27 cellular contexts compared by ENCODE assay signal in genomic region chr1:59302297-59302696, GRCh38.
"Had no signal": no experiment of that assay in that cellular context is flagged by ENCODE, and none has a peak within 500 bp of the region (broad histone marks: within the 10 kb centered on the region; RNA-seq: fewer than 3 reads in every experiment).

No MANE protein-coding gene starts in this region.

- H3K36me3 ChIP-seq: suprapubic skin, thoracic aorta, thyroid gland, tibial artery, transverse colon, upper lobe of left lung, upper lobe of right lung, uterus, vagina had no signal

- FAIRE-seq: urothelium cell line had no signal

- DNase-seq: stimulated activated CD4-positive, alpha-beta T cell treated with anti-CD3 and anti-CD28 coated beads, Interleukin-2, amount 100 ng/mL, for 48 hours; stimulated activated CD4-positive, alpha-beta T cell treated with anti-CD3 and anti-CD28 coated beads, Interleukin-4, amount 100 ng/mL, for 1 hour; stimulated activated CD4-positive, alpha-beta T cell treated with anti-CD3 and anti-CD28 coated beads, Interleukin-4, amount 100 ng/mL, for 24 hours; stimulated activated CD4-positive, alpha-beta T cell treated with anti-CD3 and anti-CD28 coated beads, Interleukin-4, amount 100 ng/mL, for 4 hours; stimulated activated CD8-positive, alpha-beta memory T cell treated with anti-CD3 and anti-CD28 coated beads, Interleukin-4, amount 100 ng/mL, for 48 hours; stimulated activated naive B cell treated with anti-CD40 and anti-IgM and Interleukin-4, amounts not matched to agents 10 μg/mL and 1 μg/mL and 100 μg/mL, for 72 hours; stimulated activated naive CD4-positive, alpha-beta T cell; stimulated activated naive CD4-positive, alpha-beta T cell treated with Interleukin-2 at 50 U/mL for 16 hours; stimulated activated naive CD8-positive, alpha-beta T cell treated with anti-CD3 and anti-CD28 coated beads, Interleukin-15, amount 100 ng/mL, for 72 hours; stimulated activated naive CD8-positive, alpha-beta T cell treated with anti-CD3 and anti-CD28 coated beads, Interleukin-15, Interleukin-2, amounts not matched to agents 100 U/mL and 50 U/mL, for 24 hours; stomach; substantia nigra; testis; thyroid gland; tibial artery; transverse colon; trophoblast cell; upper lobe of left lung; upper lobe of right lung; uterus had no signal

- H3K27ac ChIP-seq: stomach, suprapubic skin, testis, thoracic aorta, thyroid gland, tibial artery, tibial nerve, transverse colon, upper lobe of left lung, upper lobe of right lung, uterus, vagina had no signal

- H3K4me1 ChIP-seq: uterus had no signal

- ATAC-seq: stimulated activated effector memory CD8-positive, alpha-beta T cell treated with anti-CD3 and anti-CD28 coated beads, Interleukin-12 subunit alpha, Interleukin-12 subunit beta, amount 100 ng/mL, for 72 hours; stimulated activated memory B cell treated with anti-CD40 and anti-IgM and Interleukin-4, amounts not matched to agents 10 μg/mL and 1 μg/mL and 100 μg/mL, for 72 hours; stimulated activated naive B cell treated with anti-CD40 and anti-IgM and Interleukin-4, amounts not matched to agents 10 μg/mL and 1 μg/mL and 100 μg/mL, for 72 hours; stimulated activated naive CD8-positive, alpha-beta T cell treated with anti-CD3 and anti-CD28 coated beads, Interleukin-15, amount 100 ng/mL, for 72 hours; stimulated activated naive CD8-positive, alpha-beta T cell treated with anti-CD3 and anti-CD28 coated beads, Interleukin-15, Interleukin-2, amounts not matched to agents 100 U/mL and 50 U/mL, for 24 hours; upper lobe of right lung had no signal

- H3K4me3 ChIP-seq: stomach, suprapubic skin, testis, thoracic aorta, thyroid gland, tibial artery, tibial nerve, transverse colon, upper lobe of left lung, upper lobe of right lung, uterus, vagina had no signal

- H3K9me3 ChIP-seq: suprapubic skin, testis, thyroid gland, upper lobe of right lung had no signal

- H3K27me3 ChIP-seq: stomach, suprapubic skin, testis, thyroid gland, tibial artery, tibial nerve, transverse colon, upper lobe of left lung, upper lobe of right lung, uterus, vagina had no signal
